7 cellular contexts compared by ENCODE assay signal in genomic region chr14:77027538-77028383, GRCh38. TPM values are rescaled to one million over a fixed set of nuclear protein-coding genes. Genes with fewer than 3 reads are reported as not detected.
DNase-seq lines count a peak whose midpoint lies in the region; ATAC-seq and TF ChIP-seq lines count a peak whose summit lies in the region.

No MANE protein-coding gene starts in this region.

- peaks cover 3% of the 10 kb centered on the region; the same call in 1 of the 2 replicates for H3K36me3 ChIP-seq in H7 (replicated peaks; ENCODE audit: control insufficient read depth, insufficient read depth, low read length)
- H3K36me3 ChIP-seq in left lung: peaks cover 0 to 34% of the 10 kb centered on the region in 2 donors

- peaks cover 48 to 83% of the 10 kb centered on the region in 2 donors for H3K4me1 ChIP-seq in left lung

- H3K27me3 ChIP-seq in H7 (ENCODE audit: control insufficient read depth, insufficient read depth, low read length) (no peaks in the 10 kb centered on the region), left lung (no peaks in the 10 kb centered on the region)

- TF ChIP-seq CTCF in GM13976 (IDR thresholded peaks at IDR 0.05; ENCODE audit: borderline replicate concordance, control extremely low read depth, extremely low read depth, insufficient read depth, missing control alignments): peak; percentile 42
- no peak for TF ChIP-seq CTCF in left lung (IDR thresholded peaks at IDR 0.05)

- intact Hi-C loops in left lung (cut with DNase I): loop anchor here in 1 of 2 donors (10.0 kb wide), 1 partner anchor 63 kb away; no protein-coding TSS in a partner anchor

- H3K9me3 ChIP-seq in left lung: no peaks in the 10 kb centered on the region

- DNase-seq in GM13976 (ENCODE audit: low spot score) (peak; percentile 85), H7 (peak; percentile 82), LoVo (ENCODE audit: low spot score) (peak; percentile 24), left lung (peak; percentile 83 to 92)
- peak; percentile 56 for DNase-seq in activated CD4-positive, alpha-beta T cell treated with anti-CD3 and anti-CD28 coated beads for 1 hour
- peak; percentile 21 for DNase-seq in stimulated activated CD8-positive, alpha-beta memory T cell treated with anti-CD3 and anti-CD28 coated beads, Interleukin-12 subunit alpha, Interleukin-12 subunit beta, amount 100 ng/mL, for 24 hours (ENCODE audit: extremely low read depth)

- ATAC-seq in left lung: peak; percentile 55

- H3K4me3 ChIP-seq in H7 (ENCODE audit: insufficient read depth, low read depth, low read length) (peak overlapping the region; percentile 85), left lung (peak overlapping the region; percentile 74 to 94)

- in situ Hi-C loops in GM13976 (cut with MboI; ENCODE audit: low sequenced_read_pairs, unreplicated experiment): loop anchor here (10.0 kb wide), 1 partner anchor 63 kb away; no protein-coding TSS in a partner anchor

- peak overlapping the region; percentile 97 for H3K27ac ChIP-seq in cingulate gyrus (ENCODE audit: low read depth, low read length)
- peak overlapping the region; percentile 99 to 100 for H3K27ac ChIP-seq in left lung

RNA-seq across cellular contexts. Expression of gene IRF2BPL, which starts 0.7 kb away (rescaled TPM):
- total RNA-seq in H7 (2014; rRNA removed; shearing (Covaris generic)): 142 and 187 TPM in 2 replicates
- total RNA-seq in left lung: 10 to 100 TPM; 45.9 to 46.3 TPM

Comparison
In these comparisons a context has a peak if more than half of its experiments do, and no peak if none do; other contexts are left out.
1. Peak in every context shown above with its lines: DNase-seq, ATAC-seq, H3K4me3 ChIP-seq and H3K27ac ChIP-seq.
2. DNase-seq: peak in every context shown above with its lines; median percentile 88 in left lung; 85 in GM13976; 82 in H7; 56 in activated CD4-positive, alpha-beta T cell treated with anti-CD3 and anti-CD28 coated beads for 1 hour; 24 in LoVo; 21 in stimulated activated CD8-positive, alpha-beta memory T cell treated with anti-CD3 and anti-CD28 coated beads, Interleukin-12 subunit alpha, Interleukin-12 subunit beta, amount 100 ng/mL, for 24 hours.